In genomic region chr16:2468725-2469398, GRCh38 we compare ENCODE assay signal across 1 cellular context.
TF ChIP-seq lines count a peak whose summit lies in the region.

No MANE protein-coding gene starts in this region.

TF ChIP-seq in endothelial cell of umbilical vein, 7 proteins besides CTCF, POLR2A, EP300 and RAD21:
- TF ChIP-seq MAX (IDR thresholded peaks at IDR 0.05; ENCODE audit: insufficient read depth, insufficient read length) (no peak), POLR2AphosphoS5 (IDR thresholded peaks at IDR 0.05; ENCODE audit: insufficient read depth, low read depth, low read length) (no peak), JUN (IDR thresholded peaks at IDR 0.05; ENCODE audit: borderline replicate concordance, insufficient read depth, insufficient read length, low read depth) (no peak)
